In genomic region chr16:16232692-16233061, GRCh38 we compare ENCODE assay signal across 9 cellular contexts. TPM values are rescaled to one million over a fixed set of nuclear protein-coding genes. Genes with fewer than 3 reads are reported as not detected.
DNase-seq lines count a peak whose midpoint lies in the region; ATAC-seq, FAIRE-seq and TF ChIP-seq lines count a peak whose summit lies in the region.
"Not testable (repeated sequence)": the region's sequence is repeated elsewhere in the genome, so short reads cannot be mapped to it uniquely, and the experiment has no call there.
"Had no signal": no experiment of that assay in that cellular context is flagged by ENCODE, and none has a peak within 500 bp of the region (broad histone marks: within the 10 kb centered on the region; RNA-seq: fewer than 3 reads in every experiment).

No MANE protein-coding gene starts in this region.

- not testable (repeated sequence) for TF ChIP-seq POLR2A in A549 (IDR thresholded peaks at IDR 0.05; ENCODE audit: low read length)

- H3K36me3 Mint-ChIP-seq in activated naive CD4-positive, alpha-beta T cell treated with anti-CD3 and anti-CD28 coated beads, Interleukin-2, amount 50 U/mL, for 72 hours: not testable (repeated sequence)

- H3K4me1 ChIP-seq in A549, pancreas: not testable (repeated sequence)

- TF ChIP-seq CTCF in A549 (IDR thresholded peaks at IDR 0.05); pancreas (IDR thresholded peaks at IDR 0.05): not testable (repeated sequence)

- DNase-seq in A549 (ENCODE audit: low read depth in 1 of 2, low spot score in 1 of 2); activated naive CD4-positive, alpha-beta T cell treated with anti-CD3 and anti-CD28 coated beads, Interleukin-2, amount 50 U/mL, for 72 hours (ENCODE audit: low spot score in 2 of 2); left cardiac atrium; pancreas: not testable (repeated sequence)

- not testable (repeated sequence) for H3K27ac Mint-ChIP-seq in activated naive CD4-positive, alpha-beta T cell treated with anti-CD3 and anti-CD28 coated beads, Interleukin-2, amount 50 U/mL, for 72 hours

- H3K9me3 Mint-ChIP-seq in activated naive CD4-positive, alpha-beta T cell treated with anti-CD3 and anti-CD28 coated beads, Interleukin-2, amount 50 U/mL, for 72 hours: not testable (repeated sequence)

- H3K27ac ChIP-seq in A549, pancreas: not testable (repeated sequence)

- FAIRE-seq in A549 (lab: Jason Lieb, UNC); pancreas (lab: Jason Lieb, UNC): not testable (repeated sequence)

- POLR2A ChIA-PET in A549 (lab: Yijun Ruan, JAX): not testable (repeated sequence)

- not testable (repeated sequence) for H3K4me3 ChIP-seq in A549
- H3K4me3 ChIP-seq in pancreas: peak overlapping the region in 1 of 4 donors; percentile 22

- peak; percentile 68 to 80 for ATAC-seq in A549
- peak; percentile 48 for ATAC-seq in GM19035 (IDR thresholded peaks at IDR 0.05; ENCODE audit: unreplicated experiment)
- ATAC-seq in GM21529 (IDR thresholded peaks at IDR 0.05; ENCODE audit: unreplicated experiment): peak; percentile 31
- peak; percentile 55 for ATAC-seq in HG03045 (IDR thresholded peaks at IDR 0.05; ENCODE audit: unreplicated experiment)
- peak; percentile 46 for ATAC-seq in HG03571 (IDR thresholded peaks at IDR 0.05; ENCODE audit: unreplicated experiment)
- peak; percentile 44 to 53 for ATAC-seq in activated naive CD4-positive, alpha-beta T cell treated with anti-CD3 and anti-CD28 coated beads, Interleukin-2, amount 50 U/mL, for 72 hours
- ATAC-seq in left cardiac atrium: peak; percentile 48 to 74
- peak; percentile 22 to 56 (median 42) for ATAC-seq in pancreas

- not testable (repeated sequence) for TF ChIP-seq EP300 in A549 (IDR thresholded peaks at IDR 0.05)

- TF ChIP-seq RAD21 in A549 (conservative IDR thresholded peaks at IDR 0.05 in 1 of 2, IDR thresholded peaks at IDR 0.05 in 1 of 2): not testable (repeated sequence)

- H3K9me3 ChIP-seq in A549, pancreas: not testable (repeated sequence)

- CTCF ChIA-PET in A549 (lab: Yijun Ruan, JAX): not testable (repeated sequence)

- H3K4me2 ChIP-seq in A549: not testable (repeated sequence)

- intact Hi-C loops in left cardiac atrium (cut with DNase I); pancreas (cut with DNase I): not testable (repeated sequence)

- H3K36me3 ChIP-seq in pancreas: not testable (repeated sequence)

- WGBS in A549 (ENCODE audit: missing lambda C conversion rate): no CpG with 5 or more reads among the region's 39 CpGs
- WGBS in pancreas, 2 donors: no CpG with 5 or more reads among the region's 39 CpGs

- H3K27me3 ChIP-seq in pancreas: not testable (repeated sequence)

RNA-seq across cellular contexts. Expression of gene NOMO3, which starts 0.3 kb away (rescaled TPM):
- polyA plus RNA-seq in A549 (2011; rRNA removed) (80.8 and 89.1 TPM in 2 replicates), A549 (2017; fragmentation: RNase III; extraction: RNeasy Plus Mini Kit Qiagen cat#74134 plus additional on column Dnase treatment) (27.6 to 31.1 TPM (median 28.1 TPM) in 3 replicates), pancreas (10 to 100 TPM; 30.6 to 30.8 TPM)
- polyA plus RNA-seq in A549 (2012; cell fraction: cytosol; rRNA removed): 12.4 and 15.1 TPM in 2 replicates
- 33.3 and 56.4 TPM in 2 replicates for polyA plus RNA-seq in A549 (2012; cell fraction: nucleus; rRNA removed)
- 81.8 and 183 TPM in 2 replicates for polyA minus RNA-seq in A549 (2011; rRNA and poly(A)+ RNA removed)
- 10 to 100 TPM; 18.8 to 36.8 TPM for total RNA-seq in activated naive CD4-positive, alpha-beta T cell treated with anti-CD3 and anti-CD28 coated beads, Interleukin-2, amount 50 U/mL, for 72 hours
- total RNA-seq in left cardiac atrium (100 to 1,000 TPM in 1 of 2 donors, 10 to 100 TPM in 1; 42.0 to 110 TPM), pancreas (100 to 1,000 TPM in 3 of 6 donors, 10 to 100 TPM in 3; 45.5 to 121 (median 85.2) TPM)

RNA-seq across cellular contexts. Expression of gene ABCC6, which starts 9.4 kb away (rescaled TPM):
- 5.0 and 6.1 TPM in 2 replicates for polyA plus RNA-seq in A549 (2011; rRNA removed)
- polyA plus RNA-seq in A549 (2012; cell fraction: cytosol; rRNA removed): 1.5 and 1.9 TPM in 2 replicates
- 3.0 TPM in 2 replicates for polyA plus RNA-seq in A549 (2012; cell fraction: nucleus; rRNA removed)
- polyA plus RNA-seq in A549 (2017; fragmentation: RNase III; extraction: RNeasy Plus Mini Kit Qiagen cat#74134 plus additional on column Dnase treatment): 2.9 to 4.0 TPM (median 3.6 TPM) in 3 replicates
- 5.5 and 8.1 TPM in 2 replicates for polyA minus RNA-seq in A549 (2011; rRNA and poly(A)+ RNA removed)
- total RNA-seq in activated naive CD4-positive, alpha-beta T cell treated with anti-CD3 and anti-CD28 coated beads, Interleukin-2, amount 50 U/mL, for 72 hours: not detected
- total RNA-seq in left cardiac atrium: 1 to 10 TPM; 2.0 to 8.2 TPM
- 10 to 100 TPM; 10.8 to 20.2 (median 13.6) TPM for total RNA-seq in pancreas
- polyA plus RNA-seq in pancreas: 10 to 100 TPM; 25.4 to 30.6 TPM
- polyA plus RNA-seq: keratinocyte had no signal
